18 cellular contexts compared by ENCODE assay signal in genomic region chr2:25236736-25237135, GRCh38.
A peak's percentile ranks its signal among the peaks of the same experiment; 100 is the strongest.
DNase-seq lines count a peak whose midpoint lies in the region; ATAC-seq and TF ChIP-seq lines count a peak whose summit lies in the region.
"Had no signal": no experiment of that assay in that cellular context is flagged by ENCODE, and none has a peak within 500 bp of the region (broad histone marks: within the 10 kb centered on the region; RNA-seq: fewer than 3 reads in every experiment).

No MANE protein-coding gene starts in this region.

- H2BK15ac ChIP-seq in IMR-90 (ENCODE audit: low read depth, low read length) (no peak overlapping the region), neuronal stem cell (ENCODE audit: low read length) (no peak overlapping the region)

- no peaks in the 10 kb centered on the region for H3K27me3 Mint-ChIP-seq in activated naive CD4-positive, alpha-beta T cell treated with anti-CD3 and anti-CD28 coated beads, Interleukin-2, amount 50 U/mL, for 24 hours
- H3K27me3 Mint-ChIP-seq: CD4-positive, CD25-positive, alpha-beta regulatory T cell had no signal

- TF ChIP-seq CTCF in IMR-90 (conservative IDR thresholded peaks at IDR 0.05; ENCODE audit: low read depth, low read length), result no peak
- TF ChIP-seq CTCF in cardiac muscle cell (IDR thresholded peaks at IDR 0.05; ENCODE audit: low read depth, low read length), result no peak

- H3K4me2 ChIP-seq in IMR-90 (ENCODE audit: low read depth, low read length), result no peak overlapping the region
- H3K4me2 ChIP-seq in neuronal stem cell (ENCODE audit: insufficient read depth, low read length, poor library complexity, severe bottlenecking), result no peak overlapping the region

- H2BK20ac ChIP-seq in IMR-90 (ENCODE audit: low read depth, low read length), result no peak overlapping the region

- H3K36me3 ChIP-seq in IMR-90 (ENCODE audit: control insufficient read depth, insufficient read depth, low read length) (peaks cover 72% of the 10 kb centered on the region), cardiac muscle cell (peaks cover 68% of the 10 kb centered on the region), neuronal stem cell (replicated peaks in 1 of 2; ENCODE audit: control insufficient read depth in 2 of 2, insufficient read depth in 2 of 2, low read length in 2 of 2) (peaks cover 71 to 95% of the 10 kb centered on the region in 2 donors)

- H3K9me3 ChIP-seq in IMR-90 (ENCODE audit: control insufficient read depth, insufficient read depth, low read length) (no peaks in the 10 kb centered on the region), cardiac muscle cell (ENCODE audit: low read depth) (no peaks in the 10 kb centered on the region), neuronal stem cell (replicated peaks in 1 of 2; ENCODE audit: control insufficient read depth in 2 of 2, insufficient read depth in 1 of 2, low read depth in 1 of 2, low read length in 2 of 2) (no peaks in the 10 kb centered on the region)
- H3K9me3 ChIP-seq: Peyer's patch had no signal

- peaks cover 11% of the 10 kb centered on the region for H3K36me3 Mint-ChIP-seq in activated naive CD4-positive, alpha-beta T cell treated with anti-CD3 and anti-CD28 coated beads, Interleukin-2, amount 50 U/mL, for 24 hours

- no peak overlapping the region for H3K4me3 ChIP-seq in IMR-90 (ENCODE audit: insufficient read depth, low read depth, low read length)
- H3K4me3 ChIP-seq in cardiac muscle cell, result no peak overlapping the region
- no peak overlapping the region for H3K4me3 ChIP-seq in neuronal stem cell (ENCODE audit: low read length in 2 of 2)
- H3K4me3 ChIP-seq: GM12878, K562, Peyer's patch had no signal

- DNase-seq in activated naive CD4-positive, alpha-beta T cell treated with anti-CD3 and anti-CD28 coated beads, Interleukin-2, amount 50 U/mL, for 16 hours, result no peak
- DNase-seq in IMR-90, result no peak
- DNase-seq in cardiac muscle cell (ENCODE audit: low read depth in 1 of 2, low spot score in 1 of 2), result no peak
- no peak for DNase-seq in neuronal stem cell (ENCODE audit: low spot score)
- DNase-seq in GM03348 (ENCODE audit: low spot score), result no peak
- no peak for DNase-seq in NCI-H1417 (lab: John Stamatoyannopoulos, UW)
- DNase-seq: 8988T; CD4-positive, CD25-positive, alpha-beta regulatory T cell; GF-D8; NCI-H1092 treated with DMSO at 0.1 percent for 48 hours; NCI-H2081; NCI-H2171 treated with DMSO at 0.1 percent for 48 hours; NK-92 treated with Interleukin-12 subunit alpha and Interleukin-12 subunit beta, amount 100 ng/mL, for 24 hours; Peyer's patch had no signal

- H2AFZ ChIP-seq in IMR-90 (replicated peaks; ENCODE audit: low read length, poor library complexity) (no peak overlapping the region), neuronal stem cell (ENCODE audit: low read length) (no peak overlapping the region)

- H3K4ac ChIP-seq in IMR-90 (ENCODE audit: low read depth, low read length), result no peak overlapping the region
- no peak overlapping the region for H3K4ac ChIP-seq in neuronal stem cell (ENCODE audit: low read length)

- H3K79me1 ChIP-seq in IMR-90 (ENCODE audit: low read depth in 1 of 2, low read length in 2 of 2) (no peaks in the 10 kb centered on the region), neuronal stem cell (ENCODE audit: low read depth, low read length) (no peaks in the 10 kb centered on the region)

- intact Hi-C loops in IMR-90 (cut with micrococcal nuclease), result no loop called here

- dilution Hi-C loops in IMR-90 (cut with HindIII; ENCODE audit: low sequenced_read_pairs, unreplicated experiment), result no loop called here

- in situ Hi-C loops in IMR-90 (cut with MboI; ENCODE audit: low sequenced_read_pairs), result no loop called here

- 0 out of 2 replicates have a peak, but pooled peaks cover 3% of the 10 kb centered on the region for H3K9me1 ChIP-seq in IMR-90 (ENCODE audit: insufficient read depth, low read length)

- H3K4me1 ChIP-seq in IMR-90 (ENCODE audit: control insufficient read depth, insufficient read depth, low read length) (no peaks in the 10 kb centered on the region), cardiac muscle cell (ENCODE audit: low read depth) (peaks cover 14% of the 10 kb centered on the region), neuronal stem cell (ENCODE audit: control insufficient read depth in 2 of 2, insufficient read depth in 1 of 2, low read depth in 1 of 2, low read length in 2 of 2) (peaks cover 0 to 2% of the 10 kb centered on the region in 2 donors)
- H3K4me1 ChIP-seq: Peyer's patch had no signal

- H3K18ac ChIP-seq in IMR-90 (ENCODE audit: low read depth, low read length), result no peak overlapping the region
- H3K18ac ChIP-seq in neuronal stem cell (ENCODE audit: low read length), result peak overlapping the region; percentile 13

- TF ChIP-seq POLR2A in IMR-90 (IDR thresholded peaks at IDR 0.05; ENCODE audit: low read depth, low read length), result no peak

- no peak overlapping the region for H4K91ac ChIP-seq in IMR-90 (ENCODE audit: insufficient read depth, low read depth, low read length)
- no peak overlapping the region for H4K91ac ChIP-seq in neuronal stem cell (ENCODE audit: low read depth, low read length, poor library complexity)

- H3K27me3 ChIP-seq in IMR-90 (ENCODE audit: control insufficient read depth, insufficient read depth, low read length) (no peaks in the 10 kb centered on the region), cardiac muscle cell (no peaks in the 10 kb centered on the region), neuronal stem cell (ENCODE audit: control insufficient read depth in 3 of 3, insufficient read depth in 3 of 3, low read depth in 1 of 3, low read length in 3 of 3) (no peaks in the 10 kb centered on the region)
- H3K27me3 ChIP-seq: Peyer's patch had no signal

- H4K8ac ChIP-seq in IMR-90 (ENCODE audit: low read depth in 2 of 2, low read length in 2 of 2) (no peak overlapping the region), neuronal stem cell (ENCODE audit: low read depth, low read length) (no peak overlapping the region)

- no peak overlapping the region for H2AK5ac ChIP-seq in IMR-90 (ENCODE audit: low read depth, low read length)
- no peak overlapping the region for H2AK5ac ChIP-seq in neuronal stem cell (ENCODE audit: low read depth, low read length)

- no peaks in the 10 kb centered on the region for H3K9me3 Mint-ChIP-seq in activated naive CD4-positive, alpha-beta T cell treated with anti-CD3 and anti-CD28 coated beads, Interleukin-2, amount 50 U/mL, for 24 hours

- H4K5ac ChIP-seq in IMR-90 (ENCODE audit: low read depth, low read length), result no peak overlapping the region

- H2BK5ac ChIP-seq in IMR-90 (ENCODE audit: low read depth, low read length, poor library complexity, severe bottlenecking), result no peak overlapping the region
- H2BK5ac ChIP-seq in neuronal stem cell (ENCODE audit: low read length), result no peak overlapping the region

- no peak overlapping the region for H3K4me3 Mint-ChIP-seq in activated naive CD4-positive, alpha-beta T cell treated with anti-CD3 and anti-CD28 coated beads, Interleukin-2, amount 50 U/mL, for 24 hours

- POLR2A ChIA-PET in IMR-90 (lab: Charles Lee; ENCODE audit: unreplicated experiment), result no interaction called here

- peak overlapping the region; percentile 50 for H2AK9ac ChIP-seq in IMR-90 (replicated peaks; ENCODE audit: low read depth, low read length, poor library complexity)

- no peak overlapping the region for H3K56ac ChIP-seq in IMR-90 (ENCODE audit: extremely low read depth, insufficient read depth, low read length)

- WGBS in IMR-90 (ENCODE audit: extremely low coverage in 2 of 2, insufficient read length in 1 of 2), 2 experiments, result 73% methylated on average over 4 of the region's 8 CpGs; no CpG with 5 or more reads in 1 of the 2 experiments
- 100% methylated on average over 1 of the region's 8 CpGs; no CpG with 5 or more reads in 1 of the 2 donors for WGBS in neuronal stem cell (ENCODE audit: extremely low coverage in 2 of 2, insufficient read length in 2 of 2, insufficient replicate concordance in 1 of 2), 2 donors

- no TSS peak for BruUV-seq in IMR-90 (replicated peaks; lab: Mats Ljungman, UMichigan)

- peak overlapping the region; percentile 1 for H3K27ac Mint-ChIP-seq in activated naive CD4-positive, alpha-beta T cell treated with anti-CD3 and anti-CD28 coated beads, Interleukin-2, amount 50 U/mL, for 24 hours

- H2BK120ac ChIP-seq in IMR-90 (ENCODE audit: low read depth, low read length) (no peak overlapping the region), neuronal stem cell (ENCODE audit: low read depth, low read length) (no peak overlapping the region)

- H3K14ac ChIP-seq in IMR-90 (replicated peaks; ENCODE audit: low read depth, low read length) (no peak overlapping the region), neuronal stem cell (ENCODE audit: low read length) (no peak overlapping the region)

- no peaks in the 10 kb centered on the region; the same call in 1 of the 2 replicates for H4K20me1 ChIP-seq in IMR-90 (ENCODE audit: insufficient read depth, low read length)

- CTCF ChIA-PET in IMR-90 (lab: Yijun Ruan, JAX), result interaction anchor here (1.2 kb wide), 1 partner anchor 8 kb away, joined by 4 read pairs; no protein-coding TSS in a partner anchor

- no peak overlapping the region for H2BK12ac ChIP-seq in neuronal stem cell (ENCODE audit: low read length)

- no peak for TF ChIP-seq RAD21 in IMR-90 (IDR thresholded peaks at IDR 0.05; ENCODE audit: low read length)

- H3K9ac ChIP-seq in IMR-90 (ENCODE audit: low read depth, low read length), result no peak overlapping the region
- no peak overlapping the region for H3K9ac ChIP-seq in neuronal stem cell (ENCODE audit: low read depth, low read length, poor library complexity)

- ATAC-seq in IMR-90 (ENCODE audit: low read depth) (no peak), GM21717 (IDR thresholded peaks at IDR 0.05; ENCODE audit: unreplicated experiment) (no peak)
- ATAC-seq: GM12878, K562 had no signal

- no peak overlapping the region for H3K23ac ChIP-seq in IMR-90 (ENCODE audit: low read depth, low read length)
- H3K23ac ChIP-seq in neuronal stem cell (ENCODE audit: low read depth, low read length, poor library complexity), result peak overlapping the region; percentile 17

- H3K4me1 Mint-ChIP-seq in activated naive CD4-positive, alpha-beta T cell treated with anti-CD3 and anti-CD28 coated beads, Interleukin-2, amount 50 U/mL, for 24 hours, result peaks cover 7% of the 10 kb centered on the region

- H3K27ac ChIP-seq in IMR-90 (ENCODE audit: insufficient read depth, low read length), result no peak overlapping the region
- H3K27ac ChIP-seq in cardiac muscle cell, result peak overlapping the region; percentile 68
- H3K27ac ChIP-seq in neuronal stem cell (replicated peaks; ENCODE audit: low read length), result no peak overlapping the region
- H3K27ac ChIP-seq: Peyer's patch had no signal

TF ChIP-seq in IMR-90, 13 proteins besides CTCF, POLR2A, EP300 and RAD21 (continues in another document):
- TF ChIP-seq FOS (IDR thresholded peaks at IDR 0.05; ENCODE audit: low read depth, low read length) (no peak), MAFK (IDR thresholded peaks at IDR 0.05; ENCODE audit: low read depth, low read length) (no peak), RCOR1 (IDR thresholded peaks at IDR 0.05; ENCODE audit: insufficient replicate concordance, low read length) (no peak), RFX5 (IDR thresholded peaks at IDR 0.05; ENCODE audit: low read depth, low read length) (no peak), CHD1 (IDR thresholded peaks at IDR 0.05; ENCODE audit: low read depth, low read length) (no peak)
